Comparison of ENCODE assay signal across 20 cellular contexts in genomic region chr17:56893503-56893902, GRCh38. TPM values are rescaled to one million over a fixed set of nuclear protein-coding genes. Genes with fewer than 3 reads are reported as not detected.
DNase-seq lines count a peak whose midpoint lies in the region; ATAC-seq and TF ChIP-seq lines count a peak whose summit lies in the region.
"Had no signal": no experiment of that assay in that cellular context is flagged by ENCODE, and none has a peak within 500 bp of the region (broad histone marks: within the 10 kb centered on the region; RNA-seq: fewer than 3 reads in every experiment).

No MANE protein-coding gene starts in this region.

- peaks cover 5% of the 10 kb centered on the region for H3K9me3 Mint-ChIP-seq in CD8-positive, alpha-beta T cell

- H3K4me3 ChIP-seq in CD8-positive, alpha-beta T cell (ENCODE audit: low read depth, low read length) = no peak overlapping the region
- H3K4me3 ChIP-seq: GM12878, SK-N-MC had no signal

- H3K27ac ChIP-seq in CD8-positive, alpha-beta T cell (ENCODE audit: low read depth, low read length) = no peak overlapping the region
- H3K27ac ChIP-seq: 22Rv1, KMS-11, SK-N-MC had no signal

- no peaks in the 10 kb centered on the region for H3K27me3 Mint-ChIP-seq in CD8-positive, alpha-beta T cell (ENCODE audit: low read depth)

- H3K36me3 ChIP-seq in CD8-positive, alpha-beta T cell (ENCODE audit: insufficient read depth, low read length) = peaks cover 61% of the 10 kb centered on the region

- H3K9me3 ChIP-seq in CD8-positive, alpha-beta T cell (ENCODE audit: low read length) = no peaks in the 10 kb centered on the region
- H3K9me3 ChIP-seq: Caco-2 had no signal

- no peaks in the 10 kb centered on the region for H3K27me3 ChIP-seq in CD8-positive, alpha-beta T cell (ENCODE audit: insufficient read depth, low read length)

- intact Hi-C loops in CD8-positive, alpha-beta T cell (cut with DNase I, micrococcal nuclease) = no loop called here

- H3K36me3 Mint-ChIP-seq in CD8-positive, alpha-beta T cell = peaks cover 95% of the 10 kb centered on the region

- POLR2A ChIA-PET in CD8-positive, alpha-beta T cell (lab: Charles Lee) = interaction anchor here (1.0 to 1.1 kb wide), 2 partner anchors 8 to 20 kb away, joined by 3 to 4 read pairs; partner anchors contain the start of gene TRIM25

- CTCF ChIA-PET in CD8-positive, alpha-beta T cell (lab: Charles Lee) = interaction anchor here (0.6 to 8.2 kb wide), 3 partner anchors 14 to 74 kb away, joined by 5 to 55 read pairs (median 8); no protein-coding TSS in a partner anchor

- no peak overlapping the region for H3K4me3 Mint-ChIP-seq in CD8-positive, alpha-beta T cell

- H3K27ac Mint-ChIP-seq in CD8-positive, alpha-beta T cell = peak overlapping the region; percentile 52

- H3K4me1 Mint-ChIP-seq in CD8-positive, alpha-beta T cell (ENCODE audit: low read depth) = peaks cover 2% of the 10 kb centered on the region

- no peaks in the 10 kb centered on the region for H3K4me1 ChIP-seq in CD8-positive, alpha-beta T cell (ENCODE audit: insufficient read depth, low read length)

- ATAC-seq in CD8-positive, alpha-beta T cell = no peak
- ATAC-seq in HG03521 (IDR thresholded peaks at IDR 0.05; ENCODE audit: unreplicated experiment) = no peak
- ATAC-seq: GM12878 had no signal

- TF ChIP-seq CTCF in CD8-positive, alpha-beta T cell (IDR thresholded peaks at IDR 0.05) = no peak

- DNase-seq in NCI-H1417 (lab: John Stamatoyannopoulos, UW) (peak in 2 of 3 experiments; percentile 5 to 62), NCI-H1417 treated with DMSO at 0.1 percent for 48 hours (lab: John Stamatoyannopoulos, UW) (no peak), NCI-H187 treated with DMSO at 0.1 percent for 48 hours (lab: John Stamatoyannopoulos, UW) (peak; percentile 48), iPS-NIHi11 (ENCODE audit: low spot score) (peak; percentile 33), DMS 273 (lab: John Stamatoyannopoulos, UW; ENCODE audit: unreplicated experiment) (no peak), AML-193 (lab: John Stamatoyannopoulos, UW) (no peak)
- no peak for DNase-seq in CD8-positive, alpha-beta T cell
- DNase-seq: GOT3, MV-4-11, NCI-H2227 treated with DMSO at 0.1 percent for 48 hours, NCI-H510A treated with DMSO at 0.1 percent for 48 hours, NCI-H82, OCI-M1, SHP77 had no signal

RNA-seq across cellular contexts. Expression of gene TRIM25, which starts 20.3 kb away (rescaled TPM):
- total RNA-seq in CD8-positive, alpha-beta T cell = 10 to 100 TPM; 28.6 to 30.8 TPM

RNA-seq across cellular contexts. Expression of gene DGKE, which starts 59.6 kb away (rescaled TPM):
- total RNA-seq in CD8-positive, alpha-beta T cell = 10 to 100 TPM; 24.4 to 25.4 TPM

RNA-seq across cellular contexts. Expression of gene C17orf67, which starts 59.8 kb away (rescaled TPM):
- total RNA-seq in CD8-positive, alpha-beta T cell = 1 to 10 TPM; 2.4 to 2.9 TPM

Comparison
In these comparisons a context has a peak if more than half of its experiments do, and no peak if none do; other contexts are left out.
1. DNase-seq: peak in NCI-H1417 (2 of 3), NCI-H187 treated with DMSO at 0.1 percent for 48 hours (single experiment) and iPS-NIHi11 (single experiment); none in NCI-H1417 treated with DMSO at 0.1 percent for 48 hours (single experiment), CD8-positive, alpha-beta T cell (0 of 7), DMS 273 (single experiment) and AML-193 (0 of 2).